In the genomic region with DNA sequence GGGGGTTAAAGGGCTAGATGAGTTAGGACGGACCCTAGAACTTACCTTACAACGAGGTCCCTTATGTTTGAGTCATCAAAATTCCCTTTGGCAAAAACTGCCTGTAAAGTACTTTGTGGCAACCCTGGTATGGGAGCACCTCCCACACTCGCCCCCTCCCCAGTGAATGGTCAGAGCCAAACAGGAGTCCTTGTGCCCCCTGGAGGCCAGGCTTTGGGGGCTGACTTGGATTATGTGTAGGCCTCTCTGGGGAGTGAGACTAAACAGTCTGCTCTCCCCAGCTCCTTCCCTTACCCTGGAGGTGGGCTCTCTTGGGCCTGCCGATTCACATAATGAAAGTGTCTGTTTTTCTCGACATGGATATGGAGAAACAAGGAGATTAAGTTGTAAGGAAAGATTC, we compare ENCODE assay signal across 19 cellular contexts.
"Had no signal": no experiment of that assay in that cellular context is flagged by ENCODE, and none has a peak within 500 bp of the region (broad histone marks: within the 10 kb centered on the region; RNA-seq: fewer than 3 reads in every experiment).

No MANE protein-coding gene starts in this region.

- H3K9me3 ChIP-seq: esophagus squamous epithelium, mucosa of descending colon, neutrophil, sigmoid colon, stomach, thoracic aorta, transverse colon had no signal

- H3K36me3 ChIP-seq: esophagus squamous epithelium, neutrophil, sigmoid colon, stomach, thoracic aorta, transverse colon had no signal

- H3K27ac ChIP-seq: dorsolateral prefrontal cortex, epithelial cell of prostate, esophagus squamous epithelium, neutrophil, sigmoid colon, skin epidermis, stomach, thoracic aorta, transverse colon had no signal

- H3K4me1 ChIP-seq: sigmoid colon, stomach, transverse colon had no signal

- H3K4me3 ChIP-seq: dorsolateral prefrontal cortex, esophagus squamous epithelium, mucosa of descending colon, sigmoid colon, skin epidermis, stomach, thoracic aorta, transverse colon had no signal

- DNase-seq: cortex of kidney; dorsolateral prefrontal cortex; effector CD8-positive, alpha-beta T cell; esophagus squamous epithelium; foreskin fibroblast; mammary epithelial cell; mucosa of descending colon; naive thymus-derived CD8-positive, alpha-beta T cell; posterior cingulate gyrus; sigmoid colon; stimulated activated naive CD4-positive, alpha-beta T cell; stomach; substantia nigra; transverse colon had no signal

- H3K27me3 ChIP-seq: dorsolateral prefrontal cortex, esophagus squamous epithelium, neutrophil, sigmoid colon, stomach, transverse colon had no signal

- H3K4me3 Mint-ChIP-seq: naive thymus-derived CD8-positive, alpha-beta T cell had no signal

- H3K36me3 Mint-ChIP-seq: naive thymus-derived CD8-positive, alpha-beta T cell had no signal

- ATAC-seq: left lobe of liver; mucosa of descending colon; naive thymus-derived CD8-positive, alpha-beta T cell had no signal

- H3K27ac Mint-ChIP-seq: naive thymus-derived CD8-positive, alpha-beta T cell had no signal

- H3K9me3 Mint-ChIP-seq: naive thymus-derived CD8-positive, alpha-beta T cell had no signal
